In genomic region chr12:30754750-30755394, GRCh38 we compare ENCODE assay signal across 8 cellular contexts. TPM values are rescaled to one million over a fixed set of nuclear protein-coding genes. Genes with fewer than 3 reads are reported as not detected.
DNase-seq lines count a peak whose midpoint lies in the region; FAIRE-seq and TF ChIP-seq lines count a peak whose summit lies in the region.

TSS of gene CAPRIN2 (minus strand) at chr12:30754951. CDS start at chr12:30753520, 1,431 bp downstream.

- CTCF ChIA-PET in activated naive CD4-positive, alpha-beta T cell treated with anti-CD3 and anti-CD28 coated beads for 36 hours (lab: Charles Lee), result interaction anchor here (1.3 to 2.3 kb wide), 2 partner anchors 53 to 59 kb away, joined by 4 to 16 read pairs; partner anchors contain the start of gene IPO8

- peak within 1 kb of the TSS; percentile 2 for H3K14ac ChIP-seq in neuronal stem cell (ENCODE audit: low read length)

- H3K36me3 ChIP-seq in GM06990 (ENCODE audit: control insufficient read depth, insufficient read depth, low read length) (no peaks in the 10 kb centered on the region), neuronal stem cell (replicated peaks in 1 of 2; ENCODE audit: control insufficient read depth in 2 of 2, insufficient read depth in 2 of 2, low read length in 2 of 2) (peaks cover 0 to 12% of the 10 kb centered on the region in 2 donors), subcutaneous abdominal adipose tissue (ENCODE audit: control insufficient read depth in 5 of 5, insufficient read depth in 5 of 5, low read length in 5 of 5) (no peaks in the 10 kb centered on the region)

- peak within 1 kb of the TSS; percentile 96 for H3K18ac ChIP-seq in neuronal stem cell (ENCODE audit: low read length)

- H3K23ac ChIP-seq in neuronal stem cell (ENCODE audit: low read depth, low read length, poor library complexity), result peak within 1 kb of the TSS; percentile 92

- peaks cover 11% of the 10 kb centered on the region; the same call in 1 of the 2 replicates for H3K36me3 Mint-ChIP-seq in HFFc6 (ENCODE audit: low read depth)
- peaks cover 2% of the 10 kb centered on the region for H3K36me3 Mint-ChIP-seq in activated naive CD4-positive, alpha-beta T cell treated with anti-CD3 and anti-CD28 coated beads for 36 hours (ENCODE audit: low read depth)

- WGBS in neuronal stem cell (ENCODE audit: extremely low coverage in 2 of 2, insufficient read length in 2 of 2, insufficient replicate concordance in 1 of 2), 2 donors, result no CpG with 5 or more reads among the region's 72 CpGs

- H3K4me1 ChIP-seq in neuronal stem cell (ENCODE audit: control insufficient read depth in 2 of 2, insufficient read depth in 1 of 2, low read depth in 1 of 2, low read length in 2 of 2) (peaks cover 5 to 6% of the 10 kb centered on the region in 2 donors), subcutaneous abdominal adipose tissue (ENCODE audit: control insufficient read depth in 5 of 5, insufficient read depth in 5 of 5, low read length in 5 of 5) (peaks cover 4 to 19% (median 16%) of the 10 kb centered on the region in 5 donors)

- in situ Hi-C loops in SK-MEL-5 (cut with HindIII; ENCODE audit: low pct_unique_long_range_greater_than_20kb, low sequenced_read_pairs), result no loop called here

- no peaks in the 10 kb centered on the region for H3K79me1 ChIP-seq in neuronal stem cell (ENCODE audit: low read depth, low read length)

- peaks cover 48% of the 10 kb centered on the region for H3K4me1 Mint-ChIP-seq in HFFc6 (ENCODE audit: low read depth)
- peaks cover 38% of the 10 kb centered on the region for H3K4me1 Mint-ChIP-seq in activated naive CD4-positive, alpha-beta T cell treated with anti-CD3 and anti-CD28 coated beads for 36 hours (ENCODE audit: low read depth)

- H2AFZ ChIP-seq in neuronal stem cell (ENCODE audit: low read length), result peak within 1 kb of the TSS; percentile 100

- H3K4me3 ChIP-seq in GM06990 (replicated peaks; ENCODE audit: low read depth, low read length) (peak within 1 kb of the TSS; percentile 78), neuronal stem cell (ENCODE audit: low read length in 2 of 2) (peak within 1 kb of the TSS; percentile 73 to 95), subcutaneous abdominal adipose tissue (ENCODE audit: low read depth in 1 of 5, low read length in 5 of 5) (peak within 1 kb of the TSS; percentile 78 to 97 (median 85))

- FAIRE-seq in frontal cortex (lab: Jason Lieb, UNC), result no peak

- H2AK5ac ChIP-seq in neuronal stem cell (ENCODE audit: low read depth, low read length), result no peak within 1 kb of the TSS

- peak within 1 kb of the TSS; percentile 78 for H3K27ac Mint-ChIP-seq in HFFc6
- peak within 1 kb of the TSS; percentile 51 for H3K27ac Mint-ChIP-seq in activated naive CD4-positive, alpha-beta T cell treated with anti-CD3 and anti-CD28 coated beads for 36 hours

- intact Hi-C loops in activated naive CD4-positive, alpha-beta T cell treated with anti-CD3 and anti-CD28 coated beads for 36 hours (cut with micrococcal nuclease), result loop anchor here (1.0 to 10.0 kb wide), 11 partner anchors 40 to 1920 kb away; partner anchors contain the start of genes BICD1, DNM1L, ERGIC2 and IPO8

- peak within 1 kb of the TSS; percentile 64 for H3K4me2 ChIP-seq in neuronal stem cell (ENCODE audit: insufficient read depth, low read length, poor library complexity, severe bottlenecking)

- H3K27me3 Mint-ChIP-seq in HFFc6 (ENCODE audit: insufficient read depth), result peaks cover 3% of the 10 kb centered on the region
- H3K27me3 Mint-ChIP-seq in activated naive CD4-positive, alpha-beta T cell treated with anti-CD3 and anti-CD28 coated beads for 36 hours (ENCODE audit: low read depth), result no peaks in the 10 kb centered on the region

- peak; percentile 37 for TF ChIP-seq CTCF in GM06990 (IDR thresholded peaks at IDR 0.05; ENCODE audit: insufficient read depth, low read length, poor library complexity, severe bottlenecking)
- peak; percentile 69 for TF ChIP-seq CTCF in HFFc6 (IDR thresholded peaks at IDR 0.05)

- DNase-seq in GM06990 (ENCODE audit: extremely low read depth, insufficient read length), result peak; percentile 95
- peak; percentile 92 for DNase-seq in HFFc6
- DNase-seq in MV-4-11 (lab: John Stamatoyannopoulos, UW), result peak; percentile 84
- DNase-seq in SK-MEL-5 (ENCODE audit: low read depth, low spot score), result peak; percentile 94
- peak; percentile 95 for DNase-seq in activated naive CD4-positive, alpha-beta T cell treated with anti-CD3 and anti-CD28 coated beads for 36 hours
- peak; percentile 89 to 90 for DNase-seq in frontal cortex (ENCODE audit: low spot score in 2 of 2)
- DNase-seq in neuronal stem cell (ENCODE audit: low spot score), result peak; percentile 94

- no peak within 1 kb of the TSS for H2BK120ac ChIP-seq in neuronal stem cell (ENCODE audit: low read depth, low read length)

- H3K9ac ChIP-seq in neuronal stem cell (ENCODE audit: low read depth, low read length, poor library complexity), result peak within 1 kb of the TSS; percentile 97
- peak within 1 kb of the TSS; percentile 54 to 89 (median 79) for H3K9ac ChIP-seq in subcutaneous abdominal adipose tissue (ENCODE audit: low read length in 5 of 5)

- peak within 1 kb of the TSS; percentile 96 for H3K4me3 Mint-ChIP-seq in HFFc6
- peak within 1 kb of the TSS; percentile 94 for H3K4me3 Mint-ChIP-seq in activated naive CD4-positive, alpha-beta T cell treated with anti-CD3 and anti-CD28 coated beads for 36 hours

- no peak within 1 kb of the TSS for H2BK12ac ChIP-seq in neuronal stem cell (ENCODE audit: low read length)

- H2BK15ac ChIP-seq in neuronal stem cell (ENCODE audit: low read length), result no peak within 1 kb of the TSS

- no peak within 1 kb of the TSS for H4K8ac ChIP-seq in neuronal stem cell (ENCODE audit: low read depth, low read length)

- peak within 1 kb of the TSS; percentile 43 for H2BK5ac ChIP-seq in neuronal stem cell (ENCODE audit: low read length)

- no peak within 1 kb of the TSS for H4K91ac ChIP-seq in neuronal stem cell (ENCODE audit: low read depth, low read length, poor library complexity)

- H3K9me3 Mint-ChIP-seq in HFFc6, result no peaks in the 10 kb centered on the region
- H3K9me3 Mint-ChIP-seq in activated naive CD4-positive, alpha-beta T cell treated with anti-CD3 and anti-CD28 coated beads for 36 hours, result no peaks in the 10 kb centered on the region

- H3K9me3 ChIP-seq in neuronal stem cell (replicated peaks in 1 of 2; ENCODE audit: control insufficient read depth in 2 of 2, insufficient read depth in 1 of 2, low read depth in 1 of 2, low read length in 2 of 2) (no peaks in the 10 kb centered on the region), subcutaneous abdominal adipose tissue (ENCODE audit: control insufficient read depth in 5 of 5, low read length in 5 of 5) (no peaks in the 10 kb centered on the region)

- no peak within 1 kb of the TSS for H3K4ac ChIP-seq in neuronal stem cell (ENCODE audit: low read length)

- no peaks in the 10 kb centered on the region for H3K27me3 ChIP-seq in GM06990 (replicated peaks; ENCODE audit: control insufficient read depth, insufficient read depth, low read length)
- no peaks in the 10 kb centered on the region for H3K27me3 ChIP-seq in neuronal stem cell (ENCODE audit: control insufficient read depth in 3 of 3, insufficient read depth in 3 of 3, low read depth in 1 of 3, low read length in 3 of 3)
- no peaks in the 10 kb centered on the region for H3K27me3 ChIP-seq in subcutaneous abdominal adipose tissue (ENCODE audit: control insufficient read depth in 5 of 5, insufficient read depth in 4 of 5, low read length in 5 of 5)

- peak within 1 kb of the TSS; percentile 81 for H3K27ac ChIP-seq in neuronal stem cell (replicated peaks; ENCODE audit: low read length)
- peak within 1 kb of the TSS; percentile 56 for H3K27ac ChIP-seq in subcutaneous abdominal adipose tissue (ENCODE audit: low read depth, low read length)

RNA-seq across cellular contexts. Expression of gene CAPRIN2, which starts in this region (rescaled TPM):
- 10 to 100 TPM; 13.3 to 21.4 (median 19.1) TPM for total RNA-seq in HFFc6 (2021; fragmentation: NEBNext Ultra II Directional; extraction: Animal tissue kit (Norgen Biotek cat#: 25700))
- 15.6 and 22.2 TPM in 2 replicates for total RNA-seq in SK-MEL-5 (2014; rRNA removed; shearing (Covaris generic))
- polyA plus RNA-seq in SK-MEL-5 (2015; cell fraction: cytosol; rRNA removed), result 13.7 and 30.3 TPM in 2 replicates
- polyA plus RNA-seq in SK-MEL-5 (2015; cell fraction: nucleus; rRNA removed), result 154 and 265 TPM in 2 replicates
- 10 to 100 TPM; 10.3 to 11.3 TPM for total RNA-seq in activated naive CD4-positive, alpha-beta T cell treated with anti-CD3 and anti-CD28 coated beads for 36 hours
- total RNA-seq in frontal cortex, result 30.6 TPM
- 33.9 TPM for polyA plus RNA-seq in neuronal stem cell (2013, experiment 1 of 2)
- 33.2 TPM for polyA plus RNA-seq in neuronal stem cell (2013, experiment 2 of 2)

Comparison
In these comparisons a context has a peak if more than half of its experiments do, and no peak if none do; other contexts are left out.
1. Peak in every context shown above with its lines: DNase-seq, H3K4me3 ChIP-seq and H3K27ac ChIP-seq.